Comparison of ENCODE assay signal across 8 cellular contexts in genomic region chr12:6963741-6964446, GRCh38. TPM values are rescaled to one million over a fixed set of nuclear protein-coding genes. Genes with fewer than 3 reads are reported as not detected.
DNase-seq lines count a peak whose midpoint lies in the region; ATAC-seq, FAIRE-seq and TF ChIP-seq lines count a peak whose summit lies in the region.

No MANE protein-coding gene starts in this region.

- H3K4ac ChIP-seq in mesenchymal stem cell (ENCODE audit: low read depth in 1 of 2, low read length in 2 of 2): no peak overlapping the region

- H4K8ac ChIP-seq in mesenchymal stem cell (ENCODE audit: low read length): peak overlapping the region; percentile 19

- TF ChIP-seq POLR2A in A549 (IDR thresholded peaks at IDR 0.05; ENCODE audit: low read length): no peak
- TF ChIP-seq POLR2A in GM18505 (IDR thresholded peaks at IDR 0.05; ENCODE audit: borderline replicate concordance, extremely low read depth, insufficient read depth, insufficient read length): no peak

- H2BK12ac ChIP-seq in mesenchymal stem cell (ENCODE audit: low read length in 2 of 2): no peak overlapping the region

- no peak overlapping the region for H2AFZ ChIP-seq in astrocyte (ENCODE audit: low read depth, low read length)
- H2AFZ ChIP-seq in mesenchymal stem cell (ENCODE audit: low read depth, low read length): no peak overlapping the region

- H3K4me2 ChIP-seq in A549 (no peak overlapping the region), astrocyte (ENCODE audit: low read length) (no peak overlapping the region), mesenchymal stem cell (ENCODE audit: low read length, poor library complexity, severe bottlenecking) (no peak overlapping the region)

- peak overlapping the region; percentile 81 for H3K27ac Mint-ChIP-seq in astrocyte (ENCODE audit: unreplicated experiment)

- DNase-seq in A549 (ENCODE audit: low read depth in 1 of 2, low spot score in 1 of 2): no peak
- no peak for DNase-seq in HL-60 (ENCODE audit: low read depth in 1 of 2, low spot score in 1 of 2)
- no peak for DNase-seq in astrocyte (ENCODE audit: low read depth)
- no peak for DNase-seq in mesenchymal stem cell
- DNase-seq in middle frontal gyrus (ENCODE audit: extremely low spot score, low spot score): no peak

- H3K27me3 Mint-ChIP-seq in astrocyte (ENCODE audit: low read depth, unreplicated experiment): no peaks in the 10 kb centered on the region

- H2BK15ac ChIP-seq in mesenchymal stem cell (ENCODE audit: low read depth, poor library complexity, severe bottlenecking): no peak overlapping the region

- H3K27ac ChIP-seq in A549 (peak overlapping the region; percentile 89 to 99; a peak in 4 of 6 replicates), HL-60 (replicated peaks) (peak overlapping the region; percentile 50), astrocyte (ENCODE audit: low read depth, low read length) (no peak overlapping the region), mesenchymal stem cell (ENCODE audit: low read length, poor library complexity, severe bottlenecking) (no peak overlapping the region)

- no peak overlapping the region for H2BK120ac ChIP-seq in mesenchymal stem cell (ENCODE audit: low read depth, low read length)

- H3K9ac ChIP-seq in astrocyte (ENCODE audit: low read length): no peak overlapping the region
- peak overlapping the region; percentile 21 for H3K9ac ChIP-seq in mesenchymal stem cell (ENCODE audit: low read length)

- WGBS in A549 (ENCODE audit: missing lambda C conversion rate): 86% methylated on average over 13 of the region's 18 CpGs
- WGBS in mesenchymal stem cell: 86% methylated on average over 18 of the region's 18 CpGs

- H4K20me1 ChIP-seq in astrocyte (ENCODE audit: insufficient read depth, low read length): peaks cover 6% of the 10 kb centered on the region

- no peak for FAIRE-seq in A549 (lab: Jason Lieb, UNC)
- FAIRE-seq in astrocyte (lab: Jason Lieb, UNC): no peak

- H3K18ac ChIP-seq in mesenchymal stem cell (ENCODE audit: low read depth in 1 of 2, low read length in 2 of 2): no peak overlapping the region

- peaks cover 21% of the 10 kb centered on the region for H3K4me1 Mint-ChIP-seq in astrocyte (ENCODE audit: low read depth, unreplicated experiment)

- POLR2A ChIA-PET in A549 (lab: Yijun Ruan, JAX): interaction anchor here (9.0 kb wide), 1 partner anchor 19 kb away, joined by 174 read pairs; the partner anchor contains the start of genes C12orf57 and RNU7-1

- H3K36me3 Mint-ChIP-seq in astrocyte (ENCODE audit: low read depth, unreplicated experiment): peaks cover 12% of the 10 kb centered on the region

- peak overlapping the region; percentile 43 for H4K91ac ChIP-seq in mesenchymal stem cell (ENCODE audit: low read length)

- H3K79me1 ChIP-seq in mesenchymal stem cell (replicated peaks; ENCODE audit: low read length, poor library complexity, severe bottlenecking): peaks cover 11% of the 10 kb centered on the region

- H3K36me3 ChIP-seq in astrocyte (ENCODE audit: insufficient read depth, low read length): peaks cover 24% of the 10 kb centered on the region
- H3K36me3 ChIP-seq in mesenchymal stem cell (ENCODE audit: control insufficient read depth in 1 of 2, insufficient read depth in 2 of 2, low read depth in 1 of 2, low read length in 2 of 2): peaks cover 49 to 53% of the 10 kb centered on the region in 2 experiments

- no peak for TF ChIP-seq EP300 in A549 (IDR thresholded peaks at IDR 0.05)

- no peak overlapping the region for H2BK5ac ChIP-seq in mesenchymal stem cell (ENCODE audit: low read depth, low read length, poor library complexity, severe bottlenecking)

- ATAC-seq in A549: no peak
- ATAC-seq in HG03439 (IDR thresholded peaks at IDR 0.05; ENCODE audit: unreplicated experiment): no peak
- no peak for ATAC-seq in GM18505 (IDR thresholded peaks at IDR 0.05; ENCODE audit: unreplicated experiment)
- ATAC-seq in GM21529 (IDR thresholded peaks at IDR 0.05; ENCODE audit: unreplicated experiment): no peak

- H3K27me3 ChIP-seq in HL-60 (ENCODE audit: insufficient read depth, poor library complexity, severe bottlenecking) (no peaks in the 10 kb centered on the region), astrocyte (ENCODE audit: insufficient read depth, low read length) (no peaks in the 10 kb centered on the region), mesenchymal stem cell (ENCODE audit: control insufficient read depth in 1 of 2, insufficient read depth in 1 of 2, low read length in 2 of 2) (no peaks in the 10 kb centered on the region)

- H3K14ac ChIP-seq in mesenchymal stem cell (ENCODE audit: low read length in 2 of 2): no peak overlapping the region

- TF ChIP-seq CTCF in A549 (IDR thresholded peaks at IDR 0.05) (no peak), HL-60 (IDR thresholded peaks at IDR 0.05; ENCODE audit: insufficient read depth, low read length) (no peak), astrocyte (IDR thresholded peaks at IDR 0.05; ENCODE audit: insufficient read depth, low read depth, low read length) (no peak)

- H3K4me3 Mint-ChIP-seq in astrocyte (ENCODE audit: unreplicated experiment): no peak overlapping the region

- CTCF ChIA-PET in A549 (lab: Yijun Ruan, JAX): interaction anchor here (0.7 to 11.2 kb wide), 26 partner anchors 8 to 225 kb away, joined by 3 to 354 read pairs (median 6); partner anchors contain the start of genes C12orf57, C1S, PTPN6 and RNU7-1

- H3K9me3 Mint-ChIP-seq in astrocyte (ENCODE audit: unreplicated experiment): no peaks in the 10 kb centered on the region

- peaks cover 20% of the 10 kb centered on the region for H3K79me2 ChIP-seq in astrocyte (ENCODE audit: insufficient read depth, low read length)

- H3K4me1 ChIP-seq in A549 (peaks cover 46% of the 10 kb centered on the region), astrocyte (ENCODE audit: insufficient read depth, low read length) (peaks cover 23% of the 10 kb centered on the region), mesenchymal stem cell (ENCODE audit: control insufficient read depth, insufficient read depth, low read depth, low read length) (peaks cover 23% of the 10 kb centered on the region)

- H3K4me3 ChIP-seq in A549 (no peak overlapping the region), HL-60 (replicated peaks; ENCODE audit: insufficient read depth, low read length) (no peak overlapping the region), astrocyte (ENCODE audit: insufficient read depth, low read depth, low read length) (no peak overlapping the region), mesenchymal stem cell (ENCODE audit: insufficient read depth in 1 of 2, low read depth in 1 of 2, low read length in 2 of 2) (no peak overlapping the region)

- no peak overlapping the region for H2AK5ac ChIP-seq in mesenchymal stem cell (ENCODE audit: low read length, severe bottlenecking)

- H3K23ac ChIP-seq in mesenchymal stem cell (ENCODE audit: low read length in 2 of 2): no peak overlapping the region

- H3K9me3 ChIP-seq in A549 (no peaks in the 10 kb centered on the region), astrocyte (ENCODE audit: insufficient read depth, low read depth, low read length) (no peaks in the 10 kb centered on the region), mesenchymal stem cell (ENCODE audit: control insufficient read depth, low read length) (no peaks in the 10 kb centered on the region)

- TF ChIP-seq RAD21 in A549 (conservative IDR thresholded peaks at IDR 0.05 in 1 of 2, IDR thresholded peaks at IDR 0.05 in 1 of 2): no peak

TF ChIP-seq in A549, 52 proteins besides CTCF, POLR2A, EP300 and RAD21 (continues in another document):
- TF ChIP-seq CEBPB (IDR thresholded peaks at IDR 0.05) (no peak), TP53 (CRISPR knock-in tag; IDR thresholded peaks at IDR 0.05) (no peak), SMC3 (IDR thresholded peaks at IDR 0.05) (no peak)

RNA-seq across cellular contexts. Expression of gene PHB2, which starts 6.6 kb away (rescaled TPM):
- 296 and 297 TPM in 2 replicates for polyA plus RNA-seq in A549 (2011; rRNA removed)
- 618 and 641 TPM in 2 replicates for polyA plus RNA-seq in A549 (2012; cell fraction: cytosol; rRNA removed)
- 611 and 629 TPM in 2 replicates for polyA plus RNA-seq in A549 (2012; cell fraction: nucleus; rRNA removed)
- 292 to 313 TPM (median 293 TPM) in 3 replicates for polyA plus RNA-seq in A549 (2017; fragmentation: RNase III; extraction: RNeasy Plus Mini Kit Qiagen cat#74134 plus additional on column Dnase treatment)
- polyA minus RNA-seq in A549 (2011; rRNA and poly(A)+ RNA removed): 232 and 240 TPM in 2 replicates
- total RNA-seq in astrocyte: 171 and 176 TPM in 2 replicates
- 253 TPM for polyA plus RNA-seq in mesenchymal stem cell (2013, experiment 1 of 2)
- 265 TPM for polyA plus RNA-seq in mesenchymal stem cell (2013, experiment 2 of 2)

RNA-seq across cellular contexts. Expression of gene EMG1, which starts 6.8 kb away (rescaled TPM):
- polyA plus RNA-seq in A549 (2011; rRNA removed) (92.0 and 96.7 TPM in 2 replicates), A549 (2017; fragmentation: RNase III; extraction: RNeasy Plus Mini Kit Qiagen cat#74134 plus additional on column Dnase treatment) (65.7 to 78.2 TPM (median 67.9 TPM) in 3 replicates)
- 70.5 and 89.3 TPM in 2 replicates for polyA plus RNA-seq in A549 (2012; cell fraction: cytosol; rRNA removed)
- 40.5 and 53.4 TPM in 2 replicates for polyA plus RNA-seq in A549 (2012; cell fraction: nucleus; rRNA removed)
- 47.0 and 54.0 TPM in 2 replicates for polyA minus RNA-seq in A549 (2011; rRNA and poly(A)+ RNA removed)
- total RNA-seq in astrocyte: 38.6 and 39.1 TPM in 2 replicates
- 30.6 TPM for polyA plus RNA-seq in mesenchymal stem cell (2013, experiment 1 of 2)
- 32.3 TPM for polyA plus RNA-seq in mesenchymal stem cell (2013, experiment 2 of 2)

RNA-seq across cellular contexts. Expression of gene PTPN6, which starts 12.7 kb away (rescaled TPM):
- 18.9 and 29.0 TPM in 2 replicates for polyA plus RNA-seq in A549 (2011; rRNA removed)
- polyA plus RNA-seq in A549 (2012; cell fraction: cytosol; rRNA removed): 29.3 and 29.7 TPM in 2 replicates
- 53.2 and 54.2 TPM in 2 replicates for polyA plus RNA-seq in A549 (2012; cell fraction: nucleus; rRNA removed)
- 14.2 to 17.1 TPM (median 15.1 TPM) in 3 replicates for polyA plus RNA-seq in A549 (2017; fragmentation: RNase III; extraction: RNeasy Plus Mini Kit Qiagen cat#74134 plus additional on column Dnase treatment)
- 17.7 and 25.4 TPM in 2 replicates for polyA minus RNA-seq in A549 (2011; rRNA and poly(A)+ RNA removed)
- total RNA-seq in astrocyte: 5.2 and 8.9 TPM in 2 replicates
- polyA plus RNA-seq in mesenchymal stem cell (2013, experiment 1 of 2): 0.73 TPM
- polyA plus RNA-seq in mesenchymal stem cell (2013, experiment 2 of 2): 1.2 TPM

RNA-seq across cellular contexts. Expression of gene C12orf57, which starts 20.1 kb away (rescaled TPM):
- polyA plus RNA-seq in A549 (2011; rRNA removed) (466 and 493 TPM in 2 replicates), A549 (2017; fragmentation: RNase III; extraction: RNeasy Plus Mini Kit Qiagen cat#74134 plus additional on column Dnase treatment) (224 to 273 TPM (median 261 TPM) in 3 replicates)
- 958 and 1,062 TPM in 2 replicates for polyA plus RNA-seq in A549 (2012; cell fraction: cytosol; rRNA removed)
- 535 and 597 TPM in 2 replicates for polyA plus RNA-seq in A549 (2012; cell fraction: nucleus; rRNA removed)
- polyA minus RNA-seq in A549 (2011; rRNA and poly(A)+ RNA removed): 98.2 and 108 TPM in 2 replicates
- total RNA-seq in astrocyte: 117 and 123 TPM in 2 replicates
- 186 TPM for polyA plus RNA-seq in mesenchymal stem cell (2013, experiment 1 of 2)
- polyA plus RNA-seq in mesenchymal stem cell (2013, experiment 2 of 2): 188 TPM

RNA-seq across cellular contexts. Expression of gene RNU7-1, which starts 20.3 kb away (rescaled TPM):
- polyA plus RNA-seq in A549 (2011; rRNA removed) (not detected in 2 replicates), A549 (2017; fragmentation: RNase III; extraction: RNeasy Plus Mini Kit Qiagen cat#74134 plus additional on column Dnase treatment) (not detected in 3 replicates)
- not detected in 2 replicates for polyA plus RNA-seq in A549 (2012; cell fraction: cytosol; rRNA removed)
- polyA plus RNA-seq in A549 (2012; cell fraction: nucleus; rRNA removed): not detected in 2 replicates
- polyA minus RNA-seq in A549 (2011; rRNA and poly(A)+ RNA removed): not detected in 2 replicates
- not detected in 2 replicates for total RNA-seq in astrocyte
- not detected for polyA plus RNA-seq in mesenchymal stem cell (2013, experiment 1 of 2)
- polyA plus RNA-seq in mesenchymal stem cell (2013, experiment 2 of 2): not detected

Comparison
In these comparisons a context has a peak if more than half of its experiments do, and no peak if none do; other contexts are left out.
1. H3K27ac ChIP-seq: peak in A549 (2 of 2) and HL-60 (single experiment); none in astrocyte (single experiment) and mesenchymal stem cell (single experiment).